In the genomic region with DNA sequence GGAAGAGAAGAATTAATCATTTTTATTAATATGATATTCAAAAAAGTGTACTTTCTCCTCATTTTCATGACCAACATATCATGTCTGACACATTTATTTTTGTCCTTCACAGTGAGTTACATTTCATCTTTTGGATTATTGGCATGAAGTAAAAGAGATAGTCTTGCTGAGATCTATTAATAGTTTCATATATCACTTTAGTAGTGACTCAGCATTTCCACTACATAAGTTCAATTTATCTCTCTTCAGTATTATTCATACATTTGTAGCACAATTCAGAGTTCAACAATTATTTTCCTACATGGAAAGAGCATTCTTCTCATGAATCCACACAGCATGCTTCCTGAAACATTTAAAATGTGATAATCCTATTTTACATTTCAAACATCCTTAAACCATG, we compare ENCODE assay signal across 22 cellular contexts.
"Had no signal": no experiment of that assay in that cellular context is flagged by ENCODE, and none has a peak within 500 bp of the region (broad histone marks: within the 10 kb centered on the region; RNA-seq: fewer than 3 reads in every experiment).

No MANE protein-coding gene starts in this region.

- ATAC-seq: K562, Right ventricle myocardium inferior had no signal

- H3K36me3 ChIP-seq: Peyer's patch, SJSA1 had no signal

- FAIRE-seq: K562 had no signal

- H3K4me1 ChIP-seq: Peyer's patch, SJSA1 had no signal

- H3K27me3 ChIP-seq: Peyer's patch, SJSA1 had no signal

- H3K4me2 ChIP-seq: KMS-11, PC-9 had no signal

- H3K9ac ChIP-seq: KMS-11 had no signal

- H3K9me3 ChIP-seq: Peyer's patch, SJSA1 had no signal

- H3K27ac ChIP-seq: KMS-11, PC-9, Peyer's patch, SJSA1, SK-N-MC had no signal

- DNase-seq: Kasumi-1, MM.1S, NCI-H1092 treated with DMSO at 0.1 percent for 48 hours, NCI-H1436, NCI-H187, NCI-H2029, NCI-H2081 treated with DMSO at 0.1 percent for 48 hours, NCI-H2171, NCI-H226, NCI-H446, NCI-H510A, NCI-H524 treated with DMSO at 0.1 percent for 48 hours, NCI-H69, NCI-H774, PC-9, Peyer's patch, SIG-M5 had no signal

- H2AFZ ChIP-seq: PC-9 had no signal

- H3K4me3 ChIP-seq: K562, PC-9, Peyer's patch, SJSA1, SK-N-MC had no signal
